ENCODE assay signal across 1 cellular context in the genomic region with DNA sequence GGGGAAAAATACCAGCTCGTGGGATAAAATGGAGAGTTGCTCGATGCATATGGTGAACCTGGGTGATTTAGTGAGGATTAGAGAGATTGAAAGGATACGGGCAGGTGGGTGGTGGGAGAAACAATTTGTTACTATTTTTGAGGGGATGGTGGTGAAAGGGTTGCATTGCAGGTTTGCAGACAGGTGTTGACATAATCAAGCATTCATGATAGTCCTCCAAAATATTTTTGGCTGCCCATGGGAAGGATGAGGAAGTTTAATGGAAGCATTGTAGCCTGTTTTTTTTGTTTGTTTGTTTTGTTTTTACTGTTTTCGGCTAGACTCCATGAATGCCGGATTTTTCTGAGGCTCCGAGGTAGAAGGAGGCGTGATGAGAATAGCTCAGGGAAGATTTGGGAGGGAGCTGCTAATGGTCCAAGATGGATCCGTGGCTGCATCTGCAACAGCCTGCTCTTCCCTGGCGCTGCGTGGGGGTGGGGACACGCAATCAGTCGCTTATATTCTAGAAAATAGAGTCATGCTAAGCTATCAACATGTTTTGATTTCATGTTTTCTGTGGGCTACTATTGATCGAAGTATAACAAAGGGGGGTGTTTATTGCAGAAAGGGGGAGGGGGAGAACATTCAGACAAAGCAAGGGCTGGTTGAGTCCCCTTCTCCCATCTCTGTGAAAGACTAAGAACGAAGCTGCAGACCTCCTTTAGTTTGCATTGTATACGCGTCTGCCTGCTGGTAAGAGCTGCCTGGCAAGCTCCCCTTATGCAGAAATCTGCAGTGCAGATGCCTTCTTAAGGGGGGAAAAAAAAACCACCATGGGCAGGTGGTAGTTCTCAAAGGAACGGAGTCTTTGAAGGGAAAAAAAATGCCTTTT.
TF ChIP-seq lines count a peak whose summit lies in the region.

No MANE protein-coding gene starts in this region.

TF ChIP-seq in K562, 482 proteins besides CTCF, POLR2A, EP300 and RAD21 (continued from another document and continues in another):
- TF ChIP-seq, protein P1, sequence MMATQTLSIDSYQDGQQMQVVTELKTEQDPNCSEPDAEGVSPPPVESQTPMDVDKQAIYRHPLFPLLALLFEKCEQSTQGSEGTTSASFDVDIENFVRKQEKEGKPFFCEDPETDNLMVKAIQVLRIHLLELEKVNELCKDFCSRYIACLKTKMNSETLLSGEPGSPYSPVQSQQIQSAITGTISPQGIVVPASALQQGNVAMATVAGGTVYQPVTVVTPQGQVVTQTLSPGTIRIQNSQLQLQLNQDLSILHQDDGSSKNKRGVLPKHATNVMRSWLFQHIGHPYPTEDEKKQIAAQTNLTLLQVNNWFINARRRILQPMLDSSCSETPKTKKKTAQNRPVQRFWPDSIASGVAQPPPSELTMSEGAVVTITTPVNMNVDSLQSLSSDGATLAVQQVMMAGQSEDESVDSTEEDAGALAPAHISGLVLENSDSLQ (IDR thresholded peaks at IDR 0.05) = peak; percentile 54; the same call in 1 of the 2 replicates
- TF ChIP-seq FOXK2 (conservative IDR thresholded peaks at IDR 0.05 in 1 of 2, IDR thresholded peaks at IDR 0.05 in 1 of 2; ENCODE audit: low read depth in 2 of 2) (peak; percentile 72 to 82; a peak in 3 of 4 replicates), RCOR1 (IDR thresholded peaks at IDR 0.05; ENCODE audit: borderline replicate concordance in 1 of 2, low read depth in 2 of 2, low read length in 2 of 2) (0 out of 4 replicates have a peak, but pooled peaks of 1 of the 2 experiments have one; percentile 9), ZNF174 (CRISPR knock-in tag; IDR thresholded peaks at IDR 0.05) (no peak), JUN (IDR thresholded peaks at IDR 0.05; ENCODE audit: borderline replicate concordance, low read depth, low read length) (no peak), JUN (CRISPR knock-in tag; IDR thresholded peaks at IDR 0.05; ENCODE audit: borderline replicate concordance) (no peak), ZNF668 (CRISPR knock-in tag; IDR thresholded peaks at IDR 0.05) (no peak), FOXJ3 (CRISPR knock-in tag; IDR thresholded peaks at IDR 0.05) (no peak), FOXA3 (CRISPR knock-in tag; conservative IDR thresholded peaks at IDR 0.05 in 1 of 2, IDR thresholded peaks at IDR 0.05 in 1 of 2) (peak in 1 of 2 experiments; percentile 85; a peak in 2 of 4 replicates), ETS2 (tag; IDR thresholded peaks at IDR 0.05; ENCODE audit: borderline replicate concordance, poor library complexity, severe bottlenecking) (no peak), HDAC3 (IDR thresholded peaks at IDR 0.05; ENCODE audit: borderline replicate concordance, partially characterized antibody) (no peak), EGR1 (conservative IDR thresholded peaks at IDR 0.05) (no peak), HSF4 (CRISPR knock-in tag; IDR thresholded peaks at IDR 0.05; ENCODE audit: borderline replicate concordance) (no peak), HMGN3 (IDR thresholded peaks at IDR 0.05; ENCODE audit: borderline replicate concordance, extremely low read depth, insufficient read length, low read depth, low read length) (no peak), YY1 (IDR thresholded peaks at IDR 0.05; ENCODE audit: borderline replicate concordance in 1 of 3, control insufficient read depth in 1 of 3, extremely low read depth in 1 of 3, insufficient read depth in 3 of 3, insufficient read length in 1 of 3, insufficient replicate concordance in 2 of 3, low read depth in 1 of 3, low read length in 2 of 3) (peak in 1 of 3 experiments; percentile 72), MTA1 (IDR thresholded peaks at IDR 0.05; ENCODE audit: borderline replicate concordance) (0 out of 2 replicates have a peak, but pooled peaks have one; percentile 34), ZNF644 (tag; IDR thresholded peaks at IDR 0.05; ENCODE audit: low read depth) (no peak), ZNF140 (CRISPR knock-in tag; IDR thresholded peaks at IDR 0.05) (no peak), HLTF (IDR thresholded peaks at IDR 0.05) (0 out of 2 replicates have a peak, but pooled peaks have one; percentile 45), SIN3A (IDR thresholded peaks at IDR 0.05; ENCODE audit: borderline replicate concordance in 2 of 2, control insufficient read depth in 1 of 2, low read depth in 2 of 2, low read length in 2 of 2) (peak in 1 of 2 experiments; percentile 28; a peak in 1 of 4 replicates), ZBTB17 (CRISPR knock-in tag; IDR thresholded peaks at IDR 0.05) (0 out of 2 replicates have a peak, but pooled peaks have one; percentile 43), SREBF2 (CRISPR knock-in tag; IDR thresholded peaks at IDR 0.05) (no peak), SLC30A9 (CRISPR knock-in tag; IDR thresholded peaks at IDR 0.05) (no peak), ETV6 (IDR thresholded peaks at IDR 0.05; ENCODE audit: borderline replicate concordance in 1 of 2, low read depth in 2 of 2, low read length in 1 of 2) (no peak), ETV6 (CRISPR knock-in tag; IDR thresholded peaks at IDR 0.05; ENCODE audit: borderline replicate concordance) (no peak), MEIS2 (IDR thresholded peaks at IDR 0.05; ENCODE audit: partially characterized antibody) (peak; percentile 9)
- TF ChIP-seq, protein P2, sequence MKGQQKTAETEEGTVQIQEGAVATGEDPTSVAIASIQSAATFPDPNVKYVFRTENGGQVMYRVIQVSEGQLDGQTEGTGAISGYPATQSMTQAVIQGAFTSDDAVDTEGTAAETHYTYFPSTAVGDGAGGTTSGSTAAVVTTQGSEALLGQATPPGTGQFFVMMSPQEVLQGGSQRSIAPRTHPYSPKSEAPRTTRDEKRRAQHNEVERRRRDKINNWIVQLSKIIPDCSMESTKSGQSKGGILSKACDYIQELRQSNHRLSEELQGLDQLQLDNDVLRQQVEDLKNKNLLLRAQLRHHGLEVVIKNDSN (CRISPR knock-in tag; IDR thresholded peaks at IDR 0.05) = no peak
- TF ChIP-seq, protein P3, sequence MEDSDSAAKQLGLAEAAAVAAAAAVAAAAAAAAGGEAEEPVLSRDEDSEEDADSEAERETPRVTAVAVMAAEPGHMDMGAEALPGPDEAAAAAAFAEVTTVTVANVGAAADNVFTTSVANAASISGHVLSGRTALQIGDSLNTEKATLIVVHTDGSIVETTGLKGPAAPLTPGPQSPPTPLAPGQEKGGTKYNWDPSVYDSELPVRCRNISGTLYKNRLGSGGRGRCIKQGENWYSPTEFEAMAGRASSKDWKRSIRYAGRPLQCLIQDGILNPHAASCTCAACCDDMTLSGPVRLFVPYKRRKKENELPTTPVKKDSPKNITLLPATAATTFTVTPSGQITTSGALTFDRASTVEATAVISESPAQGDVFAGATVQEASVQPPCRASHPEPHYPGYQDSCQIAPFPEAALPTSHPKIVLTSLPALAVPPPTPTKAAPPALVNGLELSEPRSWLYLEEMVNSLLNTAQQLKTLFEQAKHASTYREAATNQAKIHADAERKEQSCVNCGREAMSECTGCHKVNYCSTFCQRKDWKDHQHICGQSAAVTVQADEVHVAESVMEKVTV (CRISPR knock-in tag; IDR thresholded peaks at IDR 0.05) = no peak
- TF ChIP-seq, protein P4, sequence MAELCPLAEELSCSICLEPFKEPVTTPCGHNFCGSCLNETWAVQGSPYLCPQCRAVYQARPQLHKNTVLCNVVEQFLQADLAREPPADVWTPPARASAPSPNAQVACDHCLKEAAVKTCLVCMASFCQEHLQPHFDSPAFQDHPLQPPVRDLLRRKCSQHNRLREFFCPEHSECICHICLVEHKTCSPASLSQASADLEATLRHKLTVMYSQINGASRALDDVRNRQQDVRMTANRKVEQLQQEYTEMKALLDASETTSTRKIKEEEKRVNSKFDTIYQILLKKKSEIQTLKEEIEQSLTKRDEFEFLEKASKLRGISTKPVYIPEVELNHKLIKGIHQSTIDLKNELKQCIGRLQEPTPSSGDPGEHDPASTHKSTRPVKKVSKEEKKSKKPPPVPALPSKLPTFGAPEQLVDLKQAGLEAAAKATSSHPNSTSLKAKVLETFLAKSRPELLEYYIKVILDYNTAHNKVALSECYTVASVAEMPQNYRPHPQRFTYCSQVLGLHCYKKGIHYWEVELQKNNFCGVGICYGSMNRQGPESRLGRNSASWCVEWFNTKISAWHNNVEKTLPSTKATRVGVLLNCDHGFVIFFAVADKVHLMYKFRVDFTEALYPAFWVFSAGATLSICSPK (IDR thresholded peaks at IDR 0.05; ENCODE audit: borderline replicate concordance) = 0 out of 2 replicates have a peak, but pooled peaks have one; percentile 36
- TF ChIP-seq, protein P5, sequence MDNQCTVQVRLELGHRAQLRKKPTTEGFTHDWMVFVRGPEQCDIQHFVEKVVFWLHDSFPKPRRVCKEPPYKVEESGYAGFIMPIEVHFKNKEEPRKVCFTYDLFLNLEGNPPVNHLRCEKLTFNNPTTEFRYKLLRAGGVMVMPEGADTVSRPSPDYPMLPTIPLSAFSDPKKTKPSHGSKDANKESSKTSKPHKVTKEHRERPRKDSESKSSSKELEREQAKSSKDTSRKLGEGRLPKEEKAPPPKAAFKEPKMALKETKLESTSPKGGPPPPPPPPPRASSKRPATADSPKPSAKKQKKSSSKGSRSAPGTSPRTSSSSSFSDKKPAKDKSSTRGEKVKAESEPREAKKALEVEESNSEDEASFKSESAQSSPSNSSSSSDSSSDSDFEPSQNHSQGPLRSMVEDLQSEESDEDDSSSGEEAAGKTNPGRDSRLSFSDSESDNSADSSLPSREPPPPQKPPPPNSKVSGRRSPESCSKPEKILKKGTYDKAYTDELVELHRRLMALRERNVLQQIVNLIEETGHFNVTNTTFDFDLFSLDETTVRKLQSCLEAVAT (IDR thresholded peaks at IDR 0.05) = peak in 1 of 2 experiments; percentile 13; a peak in 1 of 4 replicates
- TF ChIP-seq, protein P6, sequence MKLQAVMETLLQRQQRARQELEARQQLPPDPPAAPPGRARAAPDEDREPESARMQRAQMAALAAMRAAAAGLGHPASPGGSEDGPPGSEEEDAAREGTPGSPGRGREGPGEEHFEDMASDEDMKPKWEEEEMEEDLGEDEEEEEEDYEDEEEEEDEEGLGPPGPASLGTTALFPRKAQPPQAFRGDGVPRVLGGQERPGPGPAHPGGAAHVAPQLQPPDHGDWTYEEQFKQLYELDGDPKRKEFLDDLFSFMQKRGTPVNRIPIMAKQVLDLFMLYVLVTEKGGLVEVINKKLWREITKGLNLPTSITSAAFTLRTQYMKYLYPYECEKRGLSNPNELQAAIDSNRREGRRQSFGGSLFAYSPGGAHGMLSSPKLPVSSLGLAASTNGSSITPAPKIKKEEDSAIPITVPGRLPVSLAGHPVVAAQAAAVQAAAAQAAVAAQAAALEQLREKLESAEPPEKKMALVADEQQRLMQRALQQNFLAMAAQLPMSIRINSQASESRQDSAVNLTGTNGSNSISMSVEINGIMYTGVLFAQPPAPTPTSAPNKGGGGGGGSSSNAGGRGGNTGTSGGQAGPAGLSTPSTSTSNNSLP (IDR thresholded peaks at IDR 0.05; ENCODE audit: borderline replicate concordance, low read depth, low read length) = no peak
- TF ChIP-seq, protein P7, sequence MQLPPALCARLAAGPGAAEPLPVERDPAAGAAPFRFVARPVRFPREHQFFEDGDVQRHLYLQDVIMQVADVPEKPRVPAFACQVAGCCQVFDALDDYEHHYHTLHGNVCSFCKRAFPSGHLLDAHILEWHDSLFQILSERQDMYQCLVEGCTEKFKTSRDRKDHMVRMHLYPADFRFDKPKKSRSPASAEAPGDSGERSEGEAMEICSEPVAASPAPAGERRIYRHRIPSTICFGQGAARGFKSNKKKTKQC (CRISPR knock-in tag; IDR thresholded peaks at IDR 0.05) = no peak
- TF ChIP-seq, protein P8, sequence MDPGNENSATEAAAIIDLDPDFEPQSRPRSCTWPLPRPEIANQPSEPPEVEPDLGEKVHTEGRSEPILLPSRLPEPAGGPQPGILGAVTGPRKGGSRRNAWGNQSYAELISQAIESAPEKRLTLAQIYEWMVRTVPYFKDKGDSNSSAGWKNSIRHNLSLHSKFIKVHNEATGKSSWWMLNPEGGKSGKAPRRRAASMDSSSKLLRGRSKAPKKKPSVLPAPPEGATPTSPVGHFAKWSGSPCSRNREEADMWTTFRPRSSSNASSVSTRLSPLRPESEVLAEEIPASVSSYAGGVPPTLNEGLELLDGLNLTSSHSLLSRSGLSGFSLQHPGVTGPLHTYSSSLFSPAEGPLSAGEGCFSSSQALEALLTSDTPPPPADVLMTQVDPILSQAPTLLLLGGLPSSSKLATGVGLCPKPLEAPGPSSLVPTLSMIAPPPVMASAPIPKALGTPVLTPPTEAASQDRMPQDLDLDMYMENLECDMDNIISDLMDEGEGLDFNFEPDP (CRISPR knock-in tag; IDR thresholded peaks at IDR 0.05) = no peak
- TF ChIP-seq, protein P9, sequence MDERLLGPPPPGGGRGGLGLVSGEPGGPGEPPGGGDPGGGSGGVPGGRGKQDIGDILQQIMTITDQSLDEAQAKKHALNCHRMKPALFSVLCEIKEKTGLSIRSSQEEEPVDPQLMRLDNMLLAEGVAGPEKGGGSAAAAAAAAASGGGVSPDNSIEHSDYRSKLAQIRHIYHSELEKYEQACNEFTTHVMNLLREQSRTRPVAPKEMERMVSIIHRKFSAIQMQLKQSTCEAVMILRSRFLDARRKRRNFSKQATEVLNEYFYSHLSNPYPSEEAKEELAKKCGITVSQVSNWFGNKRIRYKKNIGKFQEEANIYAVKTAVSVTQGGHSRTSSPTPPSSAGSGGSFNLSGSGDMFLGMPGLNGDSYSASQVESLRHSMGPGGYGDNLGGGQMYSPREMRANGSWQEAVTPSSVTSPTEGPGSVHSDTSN (CRISPR knock-in tag; IDR thresholded peaks at IDR 0.05; ENCODE audit: low read depth) = no peak
- TF ChIP-seq, protein P9 (tag; conservative IDR thresholded peaks at IDR 0.05; ENCODE audit: low read depth) = 0 out of 2 replicates have a peak, but pooled peaks have one; percentile 9
